In the genomic region with DNA sequence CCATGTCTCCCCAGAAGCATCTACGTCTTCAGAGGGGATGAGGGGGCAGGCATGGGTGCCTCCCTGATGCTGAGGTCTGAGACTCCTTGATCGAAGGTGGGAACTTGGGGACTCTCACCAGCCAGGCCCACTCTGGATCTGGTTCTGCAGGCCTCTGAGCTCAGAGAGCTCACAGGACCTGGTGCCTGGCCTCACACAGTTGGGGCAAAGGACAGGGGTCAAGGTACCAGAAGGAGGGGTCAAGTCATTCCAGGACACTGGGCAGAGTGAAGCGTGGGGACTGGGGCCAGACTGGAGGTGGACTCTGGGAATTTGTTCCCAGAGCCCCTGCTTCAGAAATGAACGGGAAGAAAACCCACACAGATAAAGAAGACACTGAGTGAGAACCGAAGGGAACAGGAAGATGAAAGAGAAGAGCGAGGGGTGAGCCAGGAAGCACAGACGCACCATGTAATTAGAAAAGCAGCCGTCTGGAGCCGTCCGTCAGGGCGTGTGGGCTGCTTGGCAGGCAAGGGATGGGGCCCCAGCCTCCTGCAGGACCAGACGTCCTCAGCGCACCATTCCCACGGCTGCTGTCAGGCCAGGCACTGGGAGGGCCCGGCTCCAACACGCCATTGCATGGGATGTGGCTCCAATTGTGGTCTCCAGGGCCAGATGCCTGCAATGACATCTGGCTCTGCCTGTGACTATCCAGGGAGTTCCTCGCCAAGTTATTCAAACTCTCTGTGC, we compare ENCODE assay signal across 13 cellular contexts. TPM values are rescaled to one million over a fixed set of nuclear protein-coding genes. Genes with fewer than 3 reads are reported as not detected.
DNase-seq lines count a peak whose midpoint lies in the region; ATAC-seq and TF ChIP-seq lines count a peak whose summit lies in the region.
"Had no signal": no experiment of that assay in that cellular context is flagged by ENCODE, and none has a peak within 500 bp of the region (broad histone marks: within the 10 kb centered on the region; RNA-seq: fewer than 3 reads in every experiment).

No MANE protein-coding gene starts in this region.

- peaks cover 29% of the 10 kb centered on the region for H3K79me2 ChIP-seq in hepatocyte

- H3K36me3 ChIP-seq in BLaER1 (no peaks in the 10 kb centered on the region), hepatocyte (replicated peaks; ENCODE audit: insufficient read depth, low read depth) (no peaks in the 10 kb centered on the region)

- no peaks in the 10 kb centered on the region for H3K9me2 ChIP-seq in hepatocyte (replicated peaks; ENCODE audit: insufficient read depth)

- ATAC-seq in HG03139 (IDR thresholded peaks at IDR 0.05; ENCODE audit: unreplicated experiment) (no peak), HG03469 (IDR thresholded peaks at IDR 0.05; ENCODE audit: unreplicated experiment) (no peak)

- H3K4me1 ChIP-seq in BLaER1 (peaks cover 21% of the 10 kb centered on the region), hepatocyte (ENCODE audit: insufficient read depth) (peaks cover 55% of the 10 kb centered on the region)

- H3K4me2 ChIP-seq in BLaER1: peak overlapping the region; percentile 84
- H3K4me2 ChIP-seq in hepatocyte: peak overlapping the region; percentile 44

- no peak for TF ChIP-seq CTCF in hepatocyte (IDR thresholded peaks at IDR 0.05; ENCODE audit: poor library complexity)

- H4K20me1 ChIP-seq in BLaER1 (peaks cover 6% of the 10 kb centered on the region; the same call in 1 of the 2 replicates), hepatocyte (ENCODE audit: insufficient read depth, poor library complexity, severe bottlenecking) (no peaks in the 10 kb centered on the region)

- intact Hi-C loops in posterior vena cava (cut with DNase I): no loop called here

- H2AFZ ChIP-seq in hepatocyte: no peak overlapping the region

- H3K27me3 ChIP-seq in BLaER1: no peaks in the 10 kb centered on the region
- no peaks in the 10 kb centered on the region for H3K27me3 ChIP-seq in hepatocyte
- H3K27me3 ChIP-seq: BLaER1 treated with 17β-estradiol and CSF1 and Interleukin-3, amounts not matched to agents 10 nM and 100 nM had no signal

- whole genome bisulfite sequencing in hepatocyte (ENCODE audit: low lambda C conversion rate, missing lambda C conversion rate): 49% methylated on average over 17 of the region's 17 CpGs

- H3K4me3 ChIP-seq in BLaER1: no peak overlapping the region
- H3K4me3 ChIP-seq in hepatocyte: no peak overlapping the region

- peak in 1 of 61 donors; percentile 35 for DNase-seq in caudate nucleus (lab: John Stamatoyannopoulos, UW)
- DNase-seq in hepatocyte (ENCODE audit: low spot score): peak; percentile 62
- DNase-seq in posterior vena cava (ENCODE audit: low spot score): peak; percentile 95
- DNase-seq in substantia nigra (lab: John Stamatoyannopoulos, UW): no peak
- no peak for DNase-seq in activated naive CD4-positive, alpha-beta T cell treated with Interleukin-2 at 50 U/mL for 16 hours
- DNase-seq: midbrain, NCI-H146, OCI-M1, T1000 had no signal

- no peak overlapping the region for H3K27ac ChIP-seq in BLaER1
- peak overlapping the region; percentile 36 for H3K27ac ChIP-seq in caudate nucleus (ENCODE audit: low read depth, low read length)
- H3K27ac ChIP-seq in hepatocyte: peak overlapping the region; percentile 93
- H3K27ac ChIP-seq in substantia nigra (ENCODE audit: low read depth, low read length, poor library complexity, severe bottlenecking): no peak overlapping the region

- H3K9ac ChIP-seq in BLaER1: no peak overlapping the region

- H3K9me3 ChIP-seq in BLaER1 (no peaks in the 10 kb centered on the region), hepatocyte (ENCODE audit: low read depth) (no peaks in the 10 kb centered on the region)
- H3K9me3 ChIP-seq: BLaER1 treated with 17β-estradiol and CSF1 and Interleukin-3, amounts not matched to agents 10 nM and 100 nM had no signal

RNA-seq across cellular contexts. Expression of a gene that starts 47.7 kb away (rescaled TPM):
- total RNA-seq in hepatocyte (18.3 and 20.1 TPM in 2 replicates), posterior vena cava (100 to 1,000 TPM; 113 to 125 TPM)
- 14.5 and 20.6 TPM in 2 replicates for polyA plus RNA-seq in hepatocyte

RNA-seq across cellular contexts. Expression of a gene that starts 50.5 kb away (rescaled TPM):
- total RNA-seq in hepatocyte (64.3 and 79.4 TPM in 2 replicates), posterior vena cava (10 to 100 TPM; 20.4 to 23.9 TPM)
- 69.7 and 70.3 TPM in 2 replicates for polyA plus RNA-seq in hepatocyte

Comparison
In these comparisons a context has a peak if more than half of its experiments do, and no peak if none do; other contexts are left out.
1. H3K27ac ChIP-seq: peak in caudate nucleus (single experiment) and hepatocyte (single experiment); none in BLaER1 (single experiment) and substantia nigra (single experiment).
2. DNase-seq: peak in hepatocyte (single experiment) and posterior vena cava (single experiment); none in substantia nigra (0 of 49) and activated naive CD4-positive, alpha-beta T cell treated with Interleukin-2 at 50 U/mL for 16 hours (single experiment).